In genomic region chr13:76440568-76440967, GRCh38 we compare ENCODE assay signal across 11 cellular contexts.
A peak's percentile ranks its signal among the peaks of the same experiment; 100 is the strongest.
DNase-seq lines count a peak whose midpoint lies in the region; ATAC-seq, FAIRE-seq and TF ChIP-seq lines count a peak whose summit lies in the region.
"Had no signal": no experiment of that assay in that cellular context is flagged by ENCODE, and none has a peak within 500 bp of the region (broad histone marks: within the 10 kb centered on the region; RNA-seq: fewer than 3 reads in every experiment).

No MANE protein-coding gene starts in this region.

- peak; percentile 90 for ATAC-seq in GM21381 (IDR thresholded peaks at IDR 0.05; ENCODE audit: unreplicated experiment)
- ATAC-seq in HG03139 (IDR thresholded peaks at IDR 0.05; ENCODE audit: unreplicated experiment) = peak; percentile 93

- TF ChIP-seq POLR2A in GM12892 (IDR thresholded peaks at IDR 0.05; ENCODE audit: low read depth, low read length) = no peak

- DNase-seq in GM12892 (ENCODE audit: insufficient read length) = peak; percentile 14
- DNase-seq in RPMI8226 = peak; percentile 28
- DNase-seq in HuH-7.5 (ENCODE audit: low spot score) = no peak
- no peak for DNase-seq in frontal cortex (ENCODE audit: low spot score in 2 of 2)
- no peak for DNase-seq in activated CD4-positive, alpha-beta T cell treated with anti-CD3 and anti-CD28 coated beads, Interleukin-2, amount 50 U/mL, for 48 hours
- no peak for DNase-seq in NCI-H510A (lab: John Stamatoyannopoulos, UW)
- DNase-seq: activated naive CD4-positive, alpha-beta T cell; retina had no signal

- FAIRE-seq in GM12892 (lab: Jason Lieb, UNC) (peak; percentile 56), frontal cortex (lab: Jason Lieb, UNC) (no peak)
- FAIRE-seq: keratinocyte had no signal

Comparison
In these comparisons a context has a peak if more than half of its experiments do, and no peak if none do; other contexts are left out.
1. DNase-seq: peak in GM12892 (single experiment) and RPMI8226 (single experiment); none in HuH-7.5 (single experiment), frontal cortex (0 of 2), activated CD4-positive, alpha-beta T cell treated with anti-CD3 and anti-CD28 coated beads, Interleukin-2, amount 50 U/mL, for 48 hours (0 of 2) and NCI-H510A (single experiment).